In the genomic region with DNA sequence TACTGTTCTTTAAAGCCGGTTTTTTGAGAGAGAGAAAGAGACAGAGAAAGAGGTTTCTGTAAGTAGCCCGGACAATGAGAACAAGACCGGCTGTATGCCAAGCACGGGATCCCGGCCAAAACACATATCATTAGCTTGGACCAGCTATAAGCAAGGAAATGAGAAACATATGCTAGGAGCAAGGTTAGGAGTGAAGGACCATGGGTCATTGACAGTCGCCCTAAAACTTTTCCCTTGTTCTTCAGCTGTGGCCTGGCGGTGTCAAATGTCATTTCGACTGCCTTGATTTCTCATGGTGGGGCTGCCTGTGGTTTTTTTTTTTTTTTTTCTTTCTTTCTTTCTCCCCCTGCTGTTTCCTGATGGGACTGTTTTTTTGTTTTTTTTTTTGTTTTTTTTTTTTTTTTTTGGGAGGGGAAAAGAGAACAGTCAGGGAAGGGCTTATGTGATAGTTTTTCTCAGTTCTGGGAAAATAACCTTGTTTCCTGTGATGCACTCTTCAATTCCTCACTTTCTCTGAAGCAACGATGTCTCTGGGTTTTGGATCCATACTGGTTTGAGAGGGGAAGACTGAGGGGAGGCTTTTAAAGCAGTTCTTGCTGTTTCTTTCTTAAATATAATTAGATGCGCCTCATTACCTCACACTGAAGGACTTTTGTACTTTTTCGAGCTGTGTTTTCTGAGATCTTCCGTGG, we compare ENCODE assay signal across 8 cellular contexts.
DNase-seq lines count a peak whose midpoint lies in the region; ATAC-seq and TF ChIP-seq lines count a peak whose summit lies in the region.

No MANE protein-coding gene starts in this region.

- H3K27ac ChIP-seq in mammary epithelial cell (ENCODE audit: insufficient read depth, low read depth, low read length) (no peak overlapping the region), liver (ENCODE audit: low read depth in 1 of 2, low read length in 2 of 2) (peak overlapping the region; percentile 30 to 56), upper lobe of left lung (peak overlapping the region; percentile 60 to 71 (median 64))

- no peaks in the 10 kb centered on the region for H3K36me3 ChIP-seq in mammary epithelial cell (ENCODE audit: insufficient read depth, low read length)
- no peaks in the 10 kb centered on the region for H3K36me3 ChIP-seq in liver (ENCODE audit: control insufficient read depth in 4 of 4, insufficient read depth in 3 of 4, low read depth in 1 of 4, low read length in 3 of 4)
- H3K36me3 ChIP-seq in upper lobe of left lung = no peaks in the 10 kb centered on the region

- H3K27me3 ChIP-seq in mammary epithelial cell (ENCODE audit: insufficient read depth, low read length) (no peaks in the 10 kb centered on the region), liver (ENCODE audit: control insufficient read depth in 4 of 4, insufficient read depth in 4 of 4, low read length in 3 of 4) (no peaks in the 10 kb centered on the region), upper lobe of left lung (no peaks in the 10 kb centered on the region)

- peak overlapping the region; percentile 13 for H2AFZ ChIP-seq in mammary epithelial cell (ENCODE audit: low read depth, low read length)

- in situ Hi-C loops in mammary epithelial cell (cut with MboI; ENCODE audit: low sequenced_read_pairs in 2 of 2) = loop anchor here in 1 of 2 donors (10.0 kb wide), 1 partner anchor 108 kb away; no protein-coding TSS in a partner anchor

- 35% methylated on average over 10 of the region's 12 CpGs for WGBS in mammary epithelial cell (ENCODE audit: low coverage, missing lambda C conversion rate)
- WGBS in liver = 52% methylated on average over 12 of the region's 12 CpGs
- WGBS in upper lobe of left lung, 2 donors = 31% methylated on average over 12 of the region's 12 CpGs

- TF ChIP-seq RAD21 in liver (IDR thresholded peaks at IDR 0.05) = peak; percentile 67

- intact Hi-C loops in mammary epithelial cell (cut with micrococcal nuclease) = loop anchor here (1.0 to 10.0 kb wide), 2 partner anchors 198 to 340 kb away; no protein-coding TSS in a partner anchor

- dilution Hi-C loops in mammary epithelial cell (cut with HindIII; ENCODE audit: low sequenced_read_pairs) = no loop called here

- CTCF ChIA-PET in mammary epithelial cell (lab: Charles Lee; ENCODE audit: low non-redundant PET) = interaction anchor here (0.5 to 0.7 kb wide), 2 partner anchors 355 to 1553 kb away, joined by 4 to 9 read pairs; no protein-coding TSS in a partner anchor

- H3K9ac ChIP-seq in mammary epithelial cell (ENCODE audit: insufficient read depth, low read length) = no peak overlapping the region
- no peak overlapping the region for H3K9ac ChIP-seq in liver (ENCODE audit: low read depth in 1 of 2, low read length in 2 of 2)

- peak; percentile 63 for TF ChIP-seq CTCF in AG10803 (conservative IDR thresholded peaks at IDR 0.05; ENCODE audit: low read length)
- peak; percentile 9 to 39 for TF ChIP-seq CTCF in mammary epithelial cell (conservative IDR thresholded peaks at IDR 0.05 in 1 of 2, IDR thresholded peaks at IDR 0.05 in 1 of 2; ENCODE audit: extremely low read depth in 1 of 2, insufficient read depth in 1 of 2, low read depth in 1 of 2, low read length in 2 of 2)
- TF ChIP-seq CTCF in liver (IDR thresholded peaks at IDR 0.05; ENCODE audit: low read depth, low read length, missing input control) = peak; percentile 39
- no peak for TF ChIP-seq CTCF in upper lobe of left lung (IDR thresholded peaks at IDR 0.05)

- no peak overlapping the region for H3K4me3 ChIP-seq in AG10803 (ENCODE audit: low read length)
- no peak overlapping the region for H3K4me3 ChIP-seq in mammary epithelial cell (replicated peaks in 1 of 3; ENCODE audit: insufficient read depth in 1 of 3, low read depth in 2 of 3, low read length in 3 of 3)
- H3K4me3 ChIP-seq in liver (ENCODE audit: low read depth in 1 of 3, low read length in 3 of 3) = no peak overlapping the region
- H3K4me3 ChIP-seq in upper lobe of left lung = no peak overlapping the region

- H3K79me2 ChIP-seq in mammary epithelial cell (ENCODE audit: insufficient read depth, low read length) = no peaks in the 10 kb centered on the region

- BruUV-seq in mammary epithelial cell (replicated peaks; lab: Mats Ljungman, UMichigan) = no TSS peak

- ATAC-seq in upper lobe of left lung (ENCODE audit: low FRiP score in 2 of 2) (peak; percentile 60 to 72), HG03280 (IDR thresholded peaks at IDR 0.05; ENCODE audit: unreplicated experiment) (no peak), HG02610 (IDR thresholded peaks at IDR 0.05; ENCODE audit: unreplicated experiment) (no peak)

- DNase-seq in AG10803 (ENCODE audit: low read depth) (peak; percentile 95), NCI-H1694 (lab: John Stamatoyannopoulos, UW) (peak; percentile 54), mammary epithelial cell (peak; percentile 42), upper lobe of left lung (peak in 1 of 2 donors; percentile 62), occipital lobe (lab: John Stamatoyannopoulos, UW) (no peak)

- H3K4me1 ChIP-seq in mammary epithelial cell (ENCODE audit: insufficient read depth, low read length) (no peaks in the 10 kb centered on the region), liver (ENCODE audit: control insufficient read depth in 4 of 4, insufficient read depth in 4 of 4, low read length in 3 of 4) (peaks cover 0 to 3% (median 0%) of the 10 kb centered on the region in 4 donors), upper lobe of left lung (peaks cover 12 to 36% (median 24%) of the 10 kb centered on the region in 4 donors)

- no peak overlapping the region for H3K4me2 ChIP-seq in mammary epithelial cell (ENCODE audit: insufficient read depth, low read depth, low read length)

- no peak for TF ChIP-seq EP300 in upper lobe of left lung (IDR thresholded peaks at IDR 0.05)

- H4K20me1 ChIP-seq in mammary epithelial cell (ENCODE audit: insufficient read depth, low read length) = no peaks in the 10 kb centered on the region

- H3K9me3 ChIP-seq in mammary epithelial cell (replicated peaks; ENCODE audit: insufficient read depth, low read length) (no peaks in the 10 kb centered on the region), liver (ENCODE audit: control insufficient read depth in 4 of 4, low read length in 3 of 4) (no peaks in the 10 kb centered on the region), upper lobe of left lung (no peaks in the 10 kb centered on the region)

- TF ChIP-seq POLR2A in upper lobe of left lung (IDR thresholded peaks at IDR 0.05) = no peak

TF ChIP-seq in liver, 16 proteins besides CTCF, POLR2A, EP300 and RAD21:
- TF ChIP-seq SP1 (IDR thresholded peaks at IDR 0.05) = no peak
- TF ChIP-seq NR2F2 (IDR thresholded peaks at IDR 0.05) = peak; percentile 91
- TF ChIP-seq RXRA (IDR thresholded peaks at IDR 0.05) = peak; percentile 45 to 55
- TF ChIP-seq HNF4A (conservative IDR thresholded peaks at IDR 0.05) = no peak
- TF ChIP-seq, protein P1, sequence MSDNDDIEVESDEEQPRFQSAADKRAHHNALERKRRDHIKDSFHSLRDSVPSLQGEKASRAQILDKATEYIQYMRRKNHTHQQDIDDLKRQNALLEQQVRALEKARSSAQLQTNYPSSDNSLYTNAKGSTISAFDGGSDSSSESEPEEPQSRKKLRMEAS (IDR thresholded peaks at IDR 0.05) = no peak
TF ChIP-seq in liver: peak in this region for 2.

Comparison
In these comparisons a context has a peak if more than half of its experiments do, and no peak if none do; other contexts are left out.
1. CTCF ChIP-seq: peak in AG10803 (single experiment), mammary epithelial cell (2 of 2) and liver (single experiment); none in upper lobe of left lung (0 of 6).
2. ATAC-seq: peak in upper lobe of left lung (2 of 2); none in HG03280 (single experiment) and HG02610 (single experiment).